In genomic region chr1:22143065-22143514, GRCh38 we compare ENCODE assay signal across 8 cellular contexts. TPM values are rescaled to one million over a fixed set of nuclear protein-coding genes. Genes with fewer than 3 reads are reported as not detected.
A peak's percentile ranks its signal among the peaks of the same experiment; 100 is the strongest.
DNase-seq lines count a peak whose midpoint lies in the region; ATAC-seq and TF ChIP-seq lines count a peak whose summit lies in the region.

Gene WNT4 (minus strand): TSS chr1:22143097. CDS start chr1:22142922, 175 bp downstream.

- no peaks in the 10 kb centered on the region for H3K9me3 ChIP-seq in ovary

- peak in 1 of 3 donors; percentile 36 for TF ChIP-seq CTCF in ovary (IDR thresholded peaks at IDR 0.05)

- no peak for TF ChIP-seq POLR2A in ovary (IDR thresholded peaks at IDR 0.05)

- peak within 1 kb of the TSS; percentile 68 to 82 for H3K4me3 Mint-ChIP-seq in activated T-cell treated with anti-CD3 and anti-CD28 coated beads, Interleukin-2, amount 50 U/mL, for 72 hours

- no peaks in the 10 kb centered on the region for H3K9me3 Mint-ChIP-seq in activated T-cell treated with anti-CD3 and anti-CD28 coated beads, Interleukin-2, amount 50 U/mL, for 72 hours

- intact Hi-C loops in Right ventricle myocardium superior (cut with DNase I) = no loop called here
- intact Hi-C loops in ovary (cut with DNase I) = loop anchor here in 1 of 4 donors (5.0 kb wide), 1 partner anchor 36 kb away; no protein-coding TSS in a partner anchor

- WGBS in ovary, 3 donors = 0 to 1% (median 0%) methylated on average over 10 to 66 of the region's 67 CpGs

- H3K27ac Mint-ChIP-seq in activated T-cell treated with anti-CD3 and anti-CD28 coated beads, Interleukin-2, amount 50 U/mL, for 72 hours = no peak within 1 kb of the TSS

- DNase-seq in NCI-H1105 treated with DMSO at 0.1 percent for 48 hours (lab: John Stamatoyannopoulos, UW) (peak; percentile 28), NCI-H1105 (lab: John Stamatoyannopoulos, UW) (no peak), HT-29 (ENCODE audit: low spot score) (peak; percentile 46), Right ventricle myocardium superior (no peak), ovary (peak in 4 of 5 donors; percentile 46 to 74 (median 62)), ureter (ENCODE audit: low spot score) (no peak)
- peak; percentile 29 to 45 for DNase-seq in activated T-cell treated with anti-CD3 and anti-CD28 coated beads, Interleukin-2, amount 50 U/mL, for 72 hours

- no peak for TF ChIP-seq EP300 in ovary (IDR thresholded peaks at IDR 0.05)

- no peaks in the 10 kb centered on the region for H3K36me3 ChIP-seq in ovary

- peak within 1 kb of the TSS; percentile 41 for H3K4me3 ChIP-seq in ovary

- H3K4me1 Mint-ChIP-seq in activated T-cell treated with anti-CD3 and anti-CD28 coated beads, Interleukin-2, amount 50 U/mL, for 72 hours (ENCODE audit: low read depth) = peaks cover 6% of the 10 kb centered on the region

- peaks cover 3% of the 10 kb centered on the region for H3K4me1 ChIP-seq in ovary (ENCODE audit: insufficient read depth)

- H3K27me3 Mint-ChIP-seq in activated T-cell treated with anti-CD3 and anti-CD28 coated beads, Interleukin-2, amount 50 U/mL, for 72 hours (ENCODE audit: low read depth) = peaks cover 66% of the 10 kb centered on the region

- H3K27ac ChIP-seq in ovary = peak within 1 kb of the TSS; percentile 16 to 24

- peak; percentile 72 to 74 for ATAC-seq in activated T-cell treated with anti-CD3 and anti-CD28 coated beads, Interleukin-2, amount 50 U/mL, for 72 hours (replicated peaks in 1 of 2)
- ATAC-seq in Right ventricle myocardium superior (ENCODE audit: poor library complexity) = peak; percentile 69
- no peak for ATAC-seq in GM21423 (IDR thresholded peaks at IDR 0.05; ENCODE audit: unreplicated experiment)

- H3K36me3 Mint-ChIP-seq in activated T-cell treated with anti-CD3 and anti-CD28 coated beads, Interleukin-2, amount 50 U/mL, for 72 hours (ENCODE audit: insufficient read depth in 2 of 2) = peaks cover 0 to 3% of the 10 kb centered on the region in 2 donors

- H3K27me3 ChIP-seq in ovary = no peaks in the 10 kb centered on the region

RNA-seq across cellular contexts. Expression of gene WNT4, which starts in this region (rescaled TPM):
- total RNA-seq in HT-29 (2014; rRNA removed; shearing (Covaris generic)) = 0.39 and 0.53 TPM in 2 replicates
- not detected for total RNA-seq in activated T-cell treated with anti-CD3 and anti-CD28 coated beads, Interleukin-2, amount 50 U/mL, for 72 hours
- not detected for total RNA-seq in Right ventricle myocardium superior
- 100 to 1,000 TPM in 1 of 7 donors, 10 to 100 TPM in 5, 1 to 10 TPM in 1; 3.7 to 125 (median 23.7) TPM for total RNA-seq in ovary
- 1 to 10 TPM; 3.8 to 5.6 TPM for polyA plus RNA-seq in ovary
- total RNA-seq in ureter = 3.7 TPM

Comparison
In these comparisons a context has a peak if more than half of its experiments do, and no peak if none do; other contexts are left out.
1. DNase-seq: peak in NCI-H1105 treated with DMSO at 0.1 percent for 48 hours (single experiment) and ovary (4 of 5); none in NCI-H1105 (single experiment), Right ventricle myocardium superior (single experiment) and ureter (single experiment).
2. Peak in DNase-seq in HT-29; RNA of the gene not detected or under 1 TPM.
3. Peak in DNase-seq and ATAC-seq in activated T-cell treated with anti-CD3 and anti-CD28 coated beads, Interleukin-2, amount 50 U/mL, for 72 hours; RNA of the gene not detected or under 1 TPM.
4. Peak in ATAC-seq in Right ventricle myocardium superior; RNA of the gene not detected or under 1 TPM.